ENCODE assay signal across 8 cellular contexts in the genomic region with DNA sequence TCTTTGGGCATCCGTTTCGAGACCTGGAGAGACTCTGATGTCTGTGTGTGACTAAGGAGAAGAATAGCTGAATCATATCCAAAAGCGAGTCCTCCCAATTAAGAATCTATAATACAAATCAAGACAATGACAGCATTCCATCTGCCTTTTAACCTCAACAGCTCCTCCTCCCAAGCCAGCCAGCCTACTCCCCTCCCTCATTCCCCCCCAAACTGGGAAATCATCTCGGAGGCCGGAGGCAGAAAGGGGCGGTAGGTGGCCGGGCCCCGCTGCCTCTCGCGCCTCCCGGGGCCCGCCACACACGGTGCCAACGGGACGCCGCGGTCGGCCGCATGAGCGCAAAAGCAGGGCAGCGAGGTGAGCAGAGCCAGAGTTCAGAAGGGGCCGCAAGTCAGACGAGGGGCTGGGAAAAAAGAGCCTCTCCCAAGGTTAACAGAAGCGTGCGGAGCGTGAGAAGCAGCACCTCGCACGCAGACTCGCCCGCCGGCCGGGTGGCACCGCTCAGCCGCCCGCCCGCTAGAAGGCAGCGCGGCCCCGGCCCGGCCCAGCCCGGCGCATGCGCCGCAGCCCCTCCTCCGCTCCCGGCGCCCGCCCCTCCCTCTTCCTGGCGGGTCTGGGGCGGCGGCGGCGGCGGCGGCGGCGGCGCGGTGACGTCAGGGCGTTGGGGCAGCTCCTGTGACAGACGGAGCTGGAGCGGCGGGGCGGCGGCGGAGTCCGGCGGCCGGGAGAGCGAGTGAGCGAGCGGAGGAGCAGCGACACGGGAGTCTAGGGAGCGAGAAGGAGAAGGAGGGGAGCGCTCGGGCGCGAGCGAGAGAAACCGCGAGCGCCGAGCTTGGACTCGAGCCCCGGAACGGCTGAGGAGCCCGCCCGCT. TPM values are rescaled to one million over a fixed set of nuclear protein-coding genes. Genes with fewer than 3 reads are reported as not detected.
DNase-seq lines count a peak whose midpoint lies in the region; ATAC-seq lines count a peak whose summit lies in the region.

PAFAH1B1 (plus strand) TSS at position 681 of the 872 bp plus-strand sequence. CDS start 44,635 bp downstream, outside the sequence.

- H3K79me1 ChIP-seq in mesenchymal stem cell (replicated peaks; ENCODE audit: low read length, poor library complexity, severe bottlenecking) = no peaks in the 10 kb centered on the region

- peak within 1 kb of the TSS; percentile 95 for H2AFZ ChIP-seq in mesenchymal stem cell (ENCODE audit: low read depth, low read length)

- H3K4me2 ChIP-seq in mesenchymal stem cell (ENCODE audit: low read length, poor library complexity, severe bottlenecking) = peak within 1 kb of the TSS; percentile 85

- H4K8ac ChIP-seq in mesenchymal stem cell (ENCODE audit: low read length) = peak within 1 kb of the TSS; percentile 91

- no peaks in the 10 kb centered on the region for H3K9me3 ChIP-seq in CD4-positive, alpha-beta memory T cell (ENCODE audit: control insufficient read depth in 1 of 2, low read length in 2 of 2)
- no peaks in the 10 kb centered on the region for H3K9me3 ChIP-seq in mesenchymal stem cell (ENCODE audit: control insufficient read depth, low read length)

- H3K14ac ChIP-seq in mesenchymal stem cell (ENCODE audit: low read length in 2 of 2) = peak within 1 kb of the TSS; percentile 86 to 100

- 0% methylated on average over 46 of the region's 90 CpGs for WGBS in mesenchymal stem cell

- H3K18ac ChIP-seq in mesenchymal stem cell (ENCODE audit: low read depth in 1 of 2, low read length in 2 of 2) = peak within 1 kb of the TSS; percentile 96 to 99

- H3K4ac ChIP-seq in mesenchymal stem cell (ENCODE audit: low read depth in 1 of 2, low read length in 2 of 2) = peak within 1 kb of the TSS; percentile 90 to 92

- H3K27ac Mint-ChIP-seq in CD4-positive, alpha-beta memory T cell = peak within 1 kb of the TSS; percentile 90 to 97 (median 96)
- H3K27ac Mint-ChIP-seq in effector memory CD8-positive, alpha-beta T cell = peak within 1 kb of the TSS; percentile 74 to 94

- ATAC-seq in GM19452 (IDR thresholded peaks at IDR 0.05; ENCODE audit: unreplicated experiment) = peak; percentile 84
- ATAC-seq in effector memory CD8-positive, alpha-beta T cell (replicated peaks) = peak; percentile 80

- peak within 1 kb of the TSS; percentile 51 for H2AK5ac ChIP-seq in mesenchymal stem cell (ENCODE audit: low read length, severe bottlenecking)

- peak within 1 kb of the TSS; percentile 97 for H3K9ac ChIP-seq in mesenchymal stem cell (ENCODE audit: low read length)

- peak within 1 kb of the TSS; percentile 93 for H2BK5ac ChIP-seq in mesenchymal stem cell (ENCODE audit: low read depth, low read length, poor library complexity, severe bottlenecking)

- peaks cover 18 to 43% (median 31%) of the 10 kb centered on the region in 4 donors for H3K4me1 Mint-ChIP-seq in CD4-positive, alpha-beta memory T cell
- H3K4me1 Mint-ChIP-seq in effector memory CD8-positive, alpha-beta T cell (ENCODE audit: low read depth in 2 of 2) = peaks cover 24 to 34% of the 10 kb centered on the region in 2 donors

- H3K4me3 ChIP-seq in CD4-positive, alpha-beta memory T cell (ENCODE audit: low read length in 2 of 2) = peak within 1 kb of the TSS; percentile 78 to 91
- H3K4me3 ChIP-seq in mesenchymal stem cell (ENCODE audit: insufficient read depth in 1 of 2, low read depth in 1 of 2, low read length in 2 of 2) = peak within 1 kb of the TSS; percentile 78 to 99

- peaks cover 38% of the 10 kb centered on the region for H3K4me1 ChIP-seq in CD4-positive, alpha-beta memory T cell (ENCODE audit: insufficient read depth, low read length)
- peaks cover 3% of the 10 kb centered on the region for H3K4me1 ChIP-seq in mesenchymal stem cell (ENCODE audit: control insufficient read depth, insufficient read depth, low read depth, low read length)

- intact Hi-C loops in CD4-positive, alpha-beta memory T cell (cut with micrococcal nuclease) = loop anchor here (1.0 to 2.0 kb wide), 4 partner anchors 82 to 192 kb away; partner anchors contain the start of genes CLUH, METTL16 and MNT

- no peaks in the 10 kb centered on the region for H3K36me3 ChIP-seq in CD4-positive, alpha-beta memory T cell (ENCODE audit: insufficient read depth, low read length)
- no peaks in the 10 kb centered on the region for H3K36me3 ChIP-seq in mesenchymal stem cell (ENCODE audit: control insufficient read depth in 1 of 2, insufficient read depth in 2 of 2, low read depth in 1 of 2, low read length in 2 of 2)

- no peaks in the 10 kb centered on the region for H3K9me3 Mint-ChIP-seq in CD4-positive, alpha-beta memory T cell
- no peaks in the 10 kb centered on the region for H3K9me3 Mint-ChIP-seq in effector memory CD8-positive, alpha-beta T cell

- H3K27me3 ChIP-seq in CD4-positive, alpha-beta memory T cell (ENCODE audit: insufficient read depth, low read length) = no peaks in the 10 kb centered on the region
- no peaks in the 10 kb centered on the region for H3K27me3 ChIP-seq in mesenchymal stem cell (ENCODE audit: control insufficient read depth in 1 of 2, insufficient read depth in 1 of 2, low read length in 2 of 2)

- peak within 1 kb of the TSS; percentile 91 to 100 (median 95) for H3K4me3 Mint-ChIP-seq in CD4-positive, alpha-beta memory T cell
- H3K4me3 Mint-ChIP-seq in effector memory CD8-positive, alpha-beta T cell = peak within 1 kb of the TSS; percentile 85 to 89

- H3K27ac ChIP-seq in CD4-positive, alpha-beta memory T cell (ENCODE audit: low read depth, low read length) = peak within 1 kb of the TSS; percentile 99
- peak within 1 kb of the TSS; percentile 94 for H3K27ac ChIP-seq in mesenchymal stem cell (ENCODE audit: low read length, poor library complexity, severe bottlenecking)

- peak within 1 kb of the TSS; percentile 68 for H2BK15ac ChIP-seq in mesenchymal stem cell (ENCODE audit: low read depth, poor library complexity, severe bottlenecking)

- H3K27me3 Mint-ChIP-seq in CD4-positive, alpha-beta memory T cell = no peaks in the 10 kb centered on the region
- H3K27me3 Mint-ChIP-seq in effector memory CD8-positive, alpha-beta T cell = no peaks in the 10 kb centered on the region

- H2BK120ac ChIP-seq in mesenchymal stem cell (ENCODE audit: low read depth, low read length) = peak within 1 kb of the TSS; percentile 92

- peak within 1 kb of the TSS in 1 of 2 experiments; percentile 42 for H3K23ac ChIP-seq in mesenchymal stem cell (ENCODE audit: low read length in 2 of 2)

- H3K36me3 Mint-ChIP-seq in CD4-positive, alpha-beta memory T cell = peaks cover 0 to 8% of the 10 kb centered on the region in 2 donors
- peaks cover 28% of the 10 kb centered on the region for H3K36me3 Mint-ChIP-seq in effector memory CD8-positive, alpha-beta T cell (ENCODE audit: insufficient read depth)

- CTCF ChIA-PET in CD4-positive, alpha-beta memory T cell (lab: Charles Lee; ENCODE audit: partially characterized antibody) = interaction anchor here (0.9 to 3.7 kb wide), 6 partner anchors 9 to 211 kb away, joined by 3 to 35 read pairs (median 4); no protein-coding TSS in a partner anchor

- peak within 1 kb of the TSS; percentile 42 to 83 for H2BK12ac ChIP-seq in mesenchymal stem cell (ENCODE audit: low read length in 2 of 2)

- peak within 1 kb of the TSS; percentile 91 for H4K91ac ChIP-seq in mesenchymal stem cell (ENCODE audit: low read length)

- peak; percentile 93 to 97 (median 96) for DNase-seq in CD4-positive, alpha-beta memory T cell
- DNase-seq in HK-2 (ENCODE audit: unreplicated experiment) (peak; percentile 92), NOMO-1 (lab: John Stamatoyannopoulos, UW; ENCODE audit: unreplicated experiment in 2 of 2) (peak; percentile 84 to 92), mesenchymal stem cell (peak; percentile 89)
- peak; percentile 88 to 89 for DNase-seq in activated CD8-positive, alpha-beta memory T cell treated with anti-CD3 and anti-CD28 coated beads for 4 hours (ENCODE audit: low read depth in 2 of 2)
- DNase-seq in effector memory CD8-positive, alpha-beta T cell = peak; percentile 89 to 93 (median 92)
- peak; percentile 95 for DNase-seq in stimulated activated CD8-positive, alpha-beta memory T cell treated with anti-CD3 and anti-CD28 coated beads, Interleukin-12 subunit alpha, Interleukin-12 subunit beta, amount 100 ng/mL, for 4 hours (ENCODE audit: low read depth)

- POLR2A ChIA-PET in CD4-positive, alpha-beta memory T cell (lab: Charles Lee; ENCODE audit: partially characterized antibody) = interaction anchor here (0.6 to 3.1 kb wide), 10 partner anchors 13 to 257 kb away, joined by 3 to 16 read pairs (median 4); partner anchors contain the start of genes METTL16 and TSR1

RNA-seq across cellular contexts. Expression of gene PAFAH1B1, which starts in this region (rescaled TPM):
- 100 to 1,000 TPM; 152 to 153 TPM for total RNA-seq in CD4-positive, alpha-beta memory T cell
- polyA plus RNA-seq in CD4-positive, alpha-beta memory T cell = 10 to 100 TPM; 18.1 to 23.3 TPM
- polyA plus RNA-seq in mesenchymal stem cell (2013, experiment 1 of 2) = 68.6 TPM
- polyA plus RNA-seq in mesenchymal stem cell (2013, experiment 2 of 2) = 68.2 TPM

Comparison
In these comparisons a context has a peak if more than half of its experiments do, and no peak if none do; other contexts are left out.
1. Peak in every context shown above with its lines: DNase-seq, ATAC-seq, H3K4me3 ChIP-seq and H3K27ac ChIP-seq.